In genomic region chr10:71697938-71698709, GRCh38 we compare ENCODE assay signal across 14 cellular contexts. TPM values are rescaled to one million over a fixed set of nuclear protein-coding genes. Genes with fewer than 3 reads are reported as not detected.
DNase-seq lines count a peak whose midpoint lies in the region; TF ChIP-seq lines count a peak whose summit lies in the region.
"Had no signal": no experiment of that assay in that cellular context is flagged by ENCODE, and none has a peak within 500 bp of the region (broad histone marks: within the 10 kb centered on the region; RNA-seq: fewer than 3 reads in every experiment).

No MANE protein-coding gene starts in this region.

- no peaks in the 10 kb centered on the region for H3K27me3 ChIP-seq in uterus
- H3K27me3 ChIP-seq: cardiac muscle cell, testis had no signal

- H3K4me3 ChIP-seq in uterus, result no peak overlapping the region
- H3K4me3 ChIP-seq: cardiac muscle cell, testis had no signal

- no peak overlapping the region for H3K27ac ChIP-seq in uterus
- H3K27ac ChIP-seq: cardiac muscle cell, RWPE1, testis had no signal

- no peaks in the 10 kb centered on the region for H3K4me1 ChIP-seq in uterus
- H3K4me1 ChIP-seq: testis had no signal

- no peaks in the 10 kb centered on the region for H3K9me3 ChIP-seq in uterus
- H3K9me3 ChIP-seq: testis had no signal

- TF ChIP-seq POLR2A in uterus (IDR thresholded peaks at IDR 0.05), result no peak

- CTCF ChIA-PET in GM10248 (lab: Yijun Ruan, JAX), result interaction anchor here (0.9 to 11.6 kb wide), 25 partner anchors 11 to 384 kb away, joined by 3 to 168 read pairs (median 6); partner anchors contain the start of genes SLC29A3 and VSIR

- no peak for TF ChIP-seq CTCF in GM10248 (IDR thresholded peaks at IDR 0.05; ENCODE audit: control extremely low read depth, extremely low read depth, low read depth, missing control alignments)
- no peak for TF ChIP-seq CTCF in uterus (IDR thresholded peaks at IDR 0.05)

- intact Hi-C loops in uterus (cut with DNase I; ENCODE audit: low total_unique reads), result no loop called here

- DNase-seq in GM10248 (ENCODE audit: extremely low spot score) (peak; percentile 69), T-helper 9 cell (peak; percentile 16), NCI-H2081 (lab: John Stamatoyannopoulos, UW) (no peak), uterus (no peak), NCI-H345 treated with DMSO at 0.1 percent for 48 hours (lab: John Stamatoyannopoulos, UW; ENCODE audit: unreplicated experiment) (no peak), globus pallidus (ENCODE audit: low spot score) (no peak)
- peak; percentile 79 for DNase-seq in activated effector memory CD4-positive, alpha-beta T cell treated with anti-CD3 and anti-CD28 coated beads, Interleukin-2, amount 50 U/mL, for 16 hours
- peak; percentile 40 to 60 for DNase-seq in stimulated activated CD4-positive, alpha-beta T cell treated with anti-CD3 and anti-CD28 coated beads, Interleukin-4, amount 100 ng/mL, for 4 hours
- DNase-seq: C1 segment of cervical spinal cord, NCI-H226, testis had no signal

- no peaks in the 10 kb centered on the region for H3K36me3 ChIP-seq in uterus
- H3K36me3 ChIP-seq: cardiac muscle cell had no signal

- POLR2A ChIA-PET in GM10248 (lab: Yijun Ruan, JAX), result no interaction called here

RNA-seq across cellular contexts. Expression of gene C10orf105, which starts 21.5 kb away (rescaled TPM):
- total RNA-seq in uterus, result 1 to 10 TPM in 1 of 4 donors, under 1 TPM in 1, not detected in 2; 0.07 to 1.2 TPM
- total RNA-seq: epithelial cell of proximal tubule had no signal

Comparison
In these comparisons a context has a peak if more than half of its experiments do, and no peak if none do; other contexts are left out.
1. DNase-seq: peak in GM10248 (single experiment), T-helper 9 cell (single experiment), activated effector memory CD4-positive, alpha-beta T cell treated with anti-CD3 and anti-CD28 coated beads, Interleukin-2, amount 50 U/mL, for 16 hours (single experiment) and stimulated activated CD4-positive, alpha-beta T cell treated with anti-CD3 and anti-CD28 coated beads, Interleukin-4, amount 100 ng/mL, for 4 hours (2 of 2); none in NCI-H2081 (0 of 2), uterus (0 of 2), NCI-H345 treated with DMSO at 0.1 percent for 48 hours (single experiment) and globus pallidus (single experiment).